ENCODE assay signal across 1 cellular context in genomic region chr15:77747175-77748077, GRCh38.
TF ChIP-seq lines count a peak whose summit lies in the region.

No MANE protein-coding gene starts in this region.

TF ChIP-seq in IMR-90, 13 proteins besides CTCF, POLR2A, EP300 and RAD21 (continued from another document):
- TF ChIP-seq ELK1 (IDR thresholded peaks at IDR 0.05; ENCODE audit: borderline replicate concordance, low read depth, low read length) (no peak), BHLHE40 (IDR thresholded peaks at IDR 0.05; ENCODE audit: low read depth, low read length) (no peak), FOS (IDR thresholded peaks at IDR 0.05; ENCODE audit: low read depth, low read length) (no peak), SMC3 (IDR thresholded peaks at IDR 0.05; ENCODE audit: low read depth, low read length) (no peak)
